Comparison of ENCODE assay signal across 1 cellular context in genomic region chr1:97603776-97604175, GRCh38.
TF ChIP-seq lines count a peak whose summit lies in the region.

No MANE protein-coding gene starts in this region.

TF ChIP-seq in GM12878, 131 proteins besides CTCF, POLR2A, EP300 and RAD21 (continued from another document):
- TF ChIP-seq ZNF592 (IDR thresholded peaks at IDR 0.05) = no peak
